ENCODE assay signal across 1 cellular context in the genomic region with DNA sequence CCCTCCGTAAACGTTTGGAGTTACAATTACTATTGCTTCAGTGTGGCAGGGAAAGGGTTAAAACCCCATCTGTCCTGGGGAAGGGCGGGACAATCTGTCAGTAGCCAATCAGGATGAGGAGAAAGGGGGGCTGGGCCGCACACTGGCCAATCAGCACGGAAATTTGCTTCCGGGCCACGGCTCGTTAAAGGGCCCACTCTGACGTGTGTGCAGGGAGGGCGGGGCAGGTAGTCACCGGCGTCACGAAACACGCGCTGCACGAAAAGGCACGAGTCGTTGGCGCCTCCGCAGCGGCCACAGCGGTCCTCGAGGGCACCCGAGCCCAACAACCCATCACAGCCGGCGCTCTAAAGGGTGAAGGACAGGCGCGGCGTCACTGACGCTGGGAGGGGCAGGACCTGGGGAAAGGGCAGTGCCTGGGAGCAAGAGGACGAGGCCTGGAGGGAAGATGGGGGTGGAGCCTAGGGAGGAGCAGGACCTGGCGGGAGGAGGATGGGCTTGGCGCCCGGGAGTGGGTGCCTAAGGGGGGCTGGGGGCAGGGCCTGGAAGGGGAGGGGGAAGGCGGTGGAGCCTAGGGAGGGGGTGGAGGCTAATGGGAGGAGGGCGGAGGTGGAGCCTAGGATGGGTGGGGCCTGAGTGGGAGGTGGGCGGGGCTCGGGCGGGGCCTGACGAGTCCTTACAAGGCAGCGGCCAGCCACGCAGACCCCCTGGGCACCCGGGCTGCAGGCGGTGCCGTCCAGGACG.
TF ChIP-seq lines count a peak whose summit lies in the region.

No MANE protein-coding gene starts in this region.

TF ChIP-seq in IMR-90, 13 proteins besides CTCF, POLR2A, EP300 and RAD21 (continued from another document):
- TF ChIP-seq, protein P1, sequence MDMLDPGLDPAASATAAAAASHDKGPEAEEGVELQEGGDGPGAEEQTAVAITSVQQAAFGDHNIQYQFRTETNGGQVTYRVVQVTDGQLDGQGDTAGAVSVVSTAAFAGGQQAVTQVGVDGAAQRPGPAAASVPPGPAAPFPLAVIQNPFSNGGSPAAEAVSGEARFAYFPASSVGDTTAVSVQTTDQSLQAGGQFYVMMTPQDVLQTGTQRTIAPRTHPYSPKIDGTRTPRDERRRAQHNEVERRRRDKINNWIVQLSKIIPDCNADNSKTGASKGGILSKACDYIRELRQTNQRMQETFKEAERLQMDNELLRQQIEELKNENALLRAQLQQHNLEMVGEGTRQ (IDR thresholded peaks at IDR 0.05; ENCODE audit: low read depth, low read length): peak; percentile 61; the same call in 1 of the 2 replicates
- peak; percentile 66; the same call in 1 of the 2 replicates for TF ChIP-seq FOS (IDR thresholded peaks at IDR 0.05; ENCODE audit: low read depth, low read length)
